Comparison of ENCODE assay signal across 15 cellular contexts in genomic region chr5:108798866-108799265, GRCh38.
"Had no signal": no experiment of that assay in that cellular context is flagged by ENCODE, and none has a peak within 500 bp of the region (broad histone marks: within the 10 kb centered on the region; RNA-seq: fewer than 3 reads in every experiment).

No MANE protein-coding gene starts in this region.

- H3K4me3 ChIP-seq: lung, mucosa of descending colon, spleen, transverse colon had no signal

- DNase-seq: amniotic stem cell; hypothalamus; left cardiac atrium; mucosa of descending colon; naive thymus-derived CD8-positive, alpha-beta T cell; right cardiac atrium; spleen; stimulated activated CD4-positive, alpha-beta T cell treated with anti-CD3 and anti-CD28 coated beads, Interleukin-1b, Interleukin-23, amount 100 ng/mL, for 48 hours; stimulated activated naive B cell treated with anti-CD40 and anti-IgM and Interleukin-4, amounts not matched to agents 10 μg/mL and 1 μg/mL and 100 μg/mL, for 72 hours; SW 1271; transverse colon had no signal

- H3K4me1 ChIP-seq: spleen, transverse colon had no signal

- ATAC-seq: left cardiac atrium; mucosa of descending colon; naive thymus-derived CD8-positive, alpha-beta T cell; right cardiac atrium; stimulated activated naive B cell treated with anti-CD40 and anti-IgM and Interleukin-4, amounts not matched to agents 10 μg/mL and 1 μg/mL and 100 μg/mL, for 72 hours had no signal

- H3K27ac Mint-ChIP-seq: activated naive CD4-positive, alpha-beta T cell treated with anti-CD3 and anti-CD28 coated beads, Interleukin-2, amount 50 U/mL, for 24 hours; naive thymus-derived CD8-positive, alpha-beta T cell; progenitor cell of endocrine pancreas; stimulated activated naive B cell treated with anti-CD40 and anti-IgM and Interleukin-4, amounts not matched to agents 10 μg/mL and 1 μg/mL and 100 μg/mL, for 72 hours; T-helper 2 cell treated with Interferon-gamma antibody and Interleukin-4, amounts not matched to agents 5 μg/mL and 100 μg/mL, for 36 hours had no signal

- H3K27me3 Mint-ChIP-seq: activated naive CD4-positive, alpha-beta T cell treated with anti-CD3 and anti-CD28 coated beads, Interleukin-2, amount 50 U/mL, for 24 hours; naive thymus-derived CD8-positive, alpha-beta T cell; progenitor cell of endocrine pancreas; stimulated activated naive B cell treated with anti-CD40 and anti-IgM and Interleukin-4, amounts not matched to agents 10 μg/mL and 1 μg/mL and 100 μg/mL, for 72 hours had no signal

- H3K4me3 Mint-ChIP-seq: activated naive CD4-positive, alpha-beta T cell treated with anti-CD3 and anti-CD28 coated beads, Interleukin-2, amount 50 U/mL, for 24 hours; naive thymus-derived CD8-positive, alpha-beta T cell; stimulated activated naive B cell treated with anti-CD40 and anti-IgM and Interleukin-4, amounts not matched to agents 10 μg/mL and 1 μg/mL and 100 μg/mL, for 72 hours; T-helper 2 cell treated with Interferon-gamma antibody and Interleukin-4, amounts not matched to agents 5 μg/mL and 100 μg/mL, for 36 hours had no signal

- H3K9me3 Mint-ChIP-seq: activated naive CD4-positive, alpha-beta T cell treated with anti-CD3 and anti-CD28 coated beads, Interleukin-2, amount 50 U/mL, for 24 hours had no signal

- H3K27me3 ChIP-seq: spleen, transverse colon had no signal

- H3K27ac ChIP-seq: spleen, transverse colon had no signal
